In the genomic region with DNA sequence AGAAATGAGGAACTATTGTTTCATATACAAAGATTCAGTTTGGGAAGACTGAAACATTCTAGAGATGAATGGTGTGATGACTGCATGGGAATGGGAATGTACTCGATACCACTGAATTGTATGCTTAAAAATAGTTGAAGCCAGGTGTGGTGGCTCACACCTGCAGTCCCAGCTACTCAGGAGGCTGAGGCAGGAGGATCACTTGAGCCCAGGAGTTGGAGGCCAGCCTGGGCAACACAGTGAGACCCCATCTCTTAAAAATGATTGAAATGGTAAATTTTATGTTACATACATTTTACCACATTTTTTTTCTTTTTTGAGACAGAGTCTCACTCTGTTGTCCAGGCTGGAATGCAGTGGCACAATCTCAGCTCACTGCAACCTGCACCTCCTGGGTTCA, we compare ENCODE assay signal across 16 cellular contexts. TPM values are rescaled to one million over a fixed set of nuclear protein-coding genes. Genes with fewer than 3 reads are reported as not detected.
"Had no signal": no experiment of that assay in that cellular context is flagged by ENCODE, and none has a peak within 500 bp of the region (broad histone marks: within the 10 kb centered on the region; RNA-seq: fewer than 3 reads in every experiment).

No MANE protein-coding gene starts in this region.

RNA-seq across cellular contexts. Expression of gene ZIC5, which starts 19.9 kb away (rescaled TPM):
- total RNA-seq: activated naive CD4-positive, alpha-beta T cell treated with anti-CD3 and anti-CD28 coated beads for 36 hours; activated naive CD4-positive, alpha-beta T cell treated with anti-CD3 and anti-CD28 coated beads, Interleukin-2, amount 50 U/mL, for 72 hours; activated naive CD8-positive, alpha-beta T cell treated with anti-CD3 and anti-CD28 coated beads for 36 hours; activated naive CD8-positive, alpha-beta T cell treated with anti-CD3 and anti-CD28 coated beads, Interleukin-2, amount 10 ng/mL, durations not matched to agents 7 days and 5 days; activated T-cell treated with anti-CD3 and anti-CD28 coated beads, Interleukin-2, amount 50 U/mL, for 4 hours; activated T-cell treated with anti-CD3 and anti-CD28 coated beads, Interleukin-2, amount 50 U/mL, for 72 hours; activated T-helper 1 cell treated with anti-CD3 and anti-CD28 coated beads, Interleukin-12 subunit alpha, Interleukin-12 subunit beta, Interleukin-2, Interleukin-4 antibody, amounts not matched to agents 30 ng/mL and 10 ng/mL and 1 ng/mL, durations not matched to agents 14 hours and 24 hours and 36 hours; activated T-helper 2 cell treated with anti-CD3 and anti-CD28 coated beads, Interferon-gamma antibody, Interleukin-2, Interleukin-4, amounts not matched to agents 10 μg/mL and 5 μg/mL and 100 μg/mL, durations not matched to agents 14 hours and 24 hours and 36 hours; aorta; ascending aorta; body of pancreas; breast epithelium; bronchial epithelial cell had no signal
- polyA plus RNA-seq: adipose tissue, adrenal gland had no signal

RNA-seq across cellular contexts. Expression of gene ZIC2, which starts 29.9 kb away (rescaled TPM):
- total RNA-seq: activated naive CD4-positive, alpha-beta T cell treated with anti-CD3 and anti-CD28 coated beads for 36 hours; activated naive CD8-positive, alpha-beta T cell treated with anti-CD3 and anti-CD28 coated beads for 36 hours; activated naive CD8-positive, alpha-beta T cell treated with anti-CD3 and anti-CD28 coated beads, Interleukin-2, amount 10 ng/mL, durations not matched to agents 7 days and 5 days; activated T-helper 2 cell treated with anti-CD3 and anti-CD28 coated beads, Interferon-gamma antibody, Interleukin-2, Interleukin-4, amounts not matched to agents 10 μg/mL and 5 μg/mL and 100 μg/mL, durations not matched to agents 14 hours and 24 hours and 36 hours; aorta; ascending aorta; body of pancreas; bronchial epithelial cell; cardiac septum had no signal
- polyA plus RNA-seq: adrenal gland had no signal
